Comparison of ENCODE assay signal across 24 cellular contexts in the genomic region with DNA sequence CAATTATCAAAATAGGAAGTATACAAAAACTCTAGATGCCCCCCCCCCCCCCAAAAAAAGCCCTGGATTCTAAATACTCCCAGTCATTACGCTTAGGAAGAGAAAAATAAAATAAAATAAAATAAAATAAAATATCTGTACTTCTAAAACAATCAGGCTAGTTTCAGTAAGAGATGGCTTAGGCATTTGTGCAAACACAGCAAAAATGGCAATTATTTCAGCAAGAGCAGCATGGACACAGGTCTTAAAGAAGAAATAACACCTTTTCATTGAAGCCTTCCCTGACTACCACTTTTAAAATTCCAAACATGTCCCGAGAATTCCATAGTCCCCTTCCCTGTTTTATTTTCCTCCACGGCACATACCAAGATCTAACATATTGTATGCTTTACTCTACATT.
DNase-seq lines count a peak whose midpoint lies in the region; ATAC-seq, FAIRE-seq and TF ChIP-seq lines count a peak whose summit lies in the region.
"Had no signal": no experiment of that assay in that cellular context is flagged by ENCODE, and none has a peak within 500 bp of the region (broad histone marks: within the 10 kb centered on the region; RNA-seq: fewer than 3 reads in every experiment).

No MANE protein-coding gene starts in this region.

- no peak for TF ChIP-seq POLR2A in A549 (IDR thresholded peaks at IDR 0.05; ENCODE audit: low read length)
- TF ChIP-seq POLR2A in K562 (conservative IDR thresholded peaks at IDR 0.05), result no peak

- no peaks in the 10 kb centered on the region for H3K9me1 ChIP-seq in K562 (ENCODE audit: control insufficient read depth, insufficient read depth, low read length)

- no TSS peak for BruUV-seq in K562 (replicated peaks; lab: Mats Ljungman, UMichigan)

- H3K9ac ChIP-seq in K562 (ENCODE audit: insufficient read depth in 1 of 2, low read depth in 2 of 2, low read length in 2 of 2) (no peak overlapping the region), Karpas-422 (ENCODE audit: low read length) (no peak overlapping the region)
- H3K9ac ChIP-seq: BLaER1 treated with 17β-estradiol and CSF1 and Interleukin-3, amounts not matched to agents 10 nM and 100 nM had no signal

- H3K79me2 ChIP-seq in K562 (ENCODE audit: control insufficient read depth, insufficient read depth, low read length) (no peaks in the 10 kb centered on the region), Karpas-422 (ENCODE audit: low read length) (no peaks in the 10 kb centered on the region)

- H3K9me2 ChIP-seq in Karpas-422 (replicated peaks; ENCODE audit: insufficient read depth, low read length), result no peaks in the 10 kb centered on the region

- H3K4me3 ChIP-seq in A549 (no peak overlapping the region), K562 (no peak overlapping the region), Karpas-422 (ENCODE audit: low read length) (no peak overlapping the region)
- H3K4me3 ChIP-seq: BLaER1 treated with 17β-estradiol and CSF1 and Interleukin-3, amounts not matched to agents 10 nM and 100 nM; GM12878 had no signal

- H4K20me1 ChIP-seq in K562 (replicated peaks; ENCODE audit: control insufficient read depth, insufficient read depth, low read length) (no peaks in the 10 kb centered on the region), Karpas-422 (ENCODE audit: insufficient read depth, low read depth, low read length) (no peaks in the 10 kb centered on the region)
- H4K20me1 ChIP-seq: BLaER1 treated with 17β-estradiol and CSF1 and Interleukin-3, amounts not matched to agents 10 nM and 100 nM had no signal

- ATAC-seq in A549 (no peak), K562 (no peak), GM19452 (IDR thresholded peaks at IDR 0.05; ENCODE audit: unreplicated experiment) (no peak)
- ATAC-seq: CD8-positive, alpha-beta T cell; GM12878 had no signal

- POLR2A ChIA-PET in A549 (lab: Yijun Ruan, JAX), result no interaction called here
- POLR2A ChIA-PET in K562 (lab: Yijun Ruan, JAX), result no interaction called here

- H3K9me3 ChIP-seq in A549, result no peaks in the 10 kb centered on the region
- no peaks in the 10 kb centered on the region for H3K9me3 ChIP-seq in K562 (replicated peaks; ENCODE audit: control insufficient read depth, insufficient read depth, low read depth, low read length)
- H3K9me3 ChIP-seq in Karpas-422 (ENCODE audit: low read length), result no peaks in the 10 kb centered on the region; the same call in 1 of the 2 replicates
- H3K9me3 ChIP-seq: BLaER1 treated with 17β-estradiol and CSF1 and Interleukin-3, amounts not matched to agents 10 nM and 100 nM; Caco-2 had no signal

- peak; percentile 26 for DNase-seq in NCI-H748 (lab: John Stamatoyannopoulos, UW; ENCODE audit: unreplicated experiment)
- DNase-seq in NCI-H748 treated with DMSO at 0.1 percent for 48 hours (lab: John Stamatoyannopoulos, UW), result no peak
- no peak for DNase-seq in A549 (ENCODE audit: low read depth in 1 of 2, low spot score in 1 of 2)
- DNase-seq in DMS114 treated with DMSO at 0.1 percent for 48 hours (lab: John Stamatoyannopoulos, UW; ENCODE audit: unreplicated experiment), result peak; percentile 63
- DNase-seq in K562 (ENCODE audit: extremely low read depth in 1 of 4, low spot score in 3 of 4), result no peak
- no peak for DNase-seq in Karpas-422
- DNase-seq: 8988T; AML-193; Caco-2; Calu3; CD4-positive, alpha-beta T cell; CD8-positive, alpha-beta T cell; DMS153; DMS79; DND-41; EL; GDM1 had no signal

- H3K4me2 ChIP-seq in A549 (no peak overlapping the region), K562 (ENCODE audit: insufficient read depth, low read length) (no peak overlapping the region), Karpas-422 (ENCODE audit: low read depth, low read length, poor library complexity, severe bottlenecking) (no peak overlapping the region)
- H3K4me2 ChIP-seq: BLaER1 treated with 17β-estradiol and CSF1 and Interleukin-3, amounts not matched to agents 10 nM and 100 nM had no signal

- TF ChIP-seq CTCF in A549 (IDR thresholded peaks at IDR 0.05) (no peak), K562 (IDR thresholded peaks at IDR 0.05 in 2 of 3, conservative IDR thresholded peaks at IDR 0.05 in 1 of 3; ENCODE audit: insufficient read depth in 2 of 3, low read depth in 1 of 3, low read length in 3 of 3) (no peak)

- in situ Hi-C loops in K562 (cut with MboI), result no loop called here

- 95% methylated on average over 3 of the region's 3 CpGs for WGBS in A549 (ENCODE audit: missing lambda C conversion rate)
- WGBS in K562 (ENCODE audit: insufficient coverage, low coverage, missing lambda C conversion rate), result 9% methylated on average over 3 of the region's 3 CpGs

- H3K27me3 ChIP-seq in K562 (ENCODE audit: control insufficient read depth in 2 of 2, insufficient read depth in 2 of 2, low read length in 2 of 2), result no peaks in the 10 kb centered on the region
- no peaks in the 10 kb centered on the region for H3K27me3 ChIP-seq in Karpas-422 (ENCODE audit: low read length)
- H3K27me3 ChIP-seq: BLaER1 treated with 17β-estradiol and CSF1 and Interleukin-3, amounts not matched to agents 10 nM and 100 nM had no signal

- FAIRE-seq in A549 (lab: Jason Lieb, UNC) (no peak), K562 (lab: Jason Lieb, UNC) (no peak)
- FAIRE-seq: D721Med, GM12878, GM12892, GM18507 had no signal

- CTCF ChIA-PET in A549 (lab: Yijun Ruan, JAX) (no interaction called here), K562 (lab: Yijun Ruan, JAX; ENCODE audit: low intra/inter-chr PET ratio) (no interaction called here)

- intact Hi-C loops in K562 (cut with micrococcal nuclease), result no loop called here

- H3K27ac ChIP-seq in A549 (no peak overlapping the region), K562 (ENCODE audit: extremely low read depth, low read depth, low read length) (no peak overlapping the region), Karpas-422 (ENCODE audit: low read length) (no peak overlapping the region)
- H3K27ac ChIP-seq: BLaER1 treated with 17β-estradiol and CSF1 and Interleukin-3, amounts not matched to agents 10 nM and 100 nM; C4-2B had no signal

- no peaks in the 10 kb centered on the region for H3K36me3 ChIP-seq in K562 (ENCODE audit: control insufficient read depth, insufficient read depth, low read length)
- no peaks in the 10 kb centered on the region for H3K36me3 ChIP-seq in Karpas-422 (ENCODE audit: insufficient read depth, low read length)

- no peak for TF ChIP-seq RAD21 in A549 (conservative IDR thresholded peaks at IDR 0.05 in 1 of 2, IDR thresholded peaks at IDR 0.05 in 1 of 2)
- TF ChIP-seq RAD21 in K562 (CRISPR knock-in tag; conservative IDR thresholded peaks at IDR 0.05 in 1 of 2, IDR thresholded peaks at IDR 0.05 in 1 of 2), result no peak

- TF ChIP-seq EP300 in A549 (IDR thresholded peaks at IDR 0.05) (no peak), K562 (IDR thresholded peaks at IDR 0.05; ENCODE audit: low read length) (no peak)

- H2AFZ ChIP-seq in K562 (ENCODE audit: low read depth, low read length), result no peak overlapping the region
- no peak overlapping the region for H2AFZ ChIP-seq in Karpas-422 (ENCODE audit: low read length)

- no peaks in the 10 kb centered on the region for H3K4me1 ChIP-seq in A549
- no peaks in the 10 kb centered on the region for H3K4me1 ChIP-seq in K562 (replicated peaks in 1 of 2; ENCODE audit: control insufficient read depth in 2 of 2, insufficient read depth in 2 of 2, low read length in 2 of 2)
- H3K4me1 ChIP-seq in Karpas-422 (ENCODE audit: low read length), result no peaks in the 10 kb centered on the region
- H3K4me1 ChIP-seq: Caco-2 had no signal

TF ChIP-seq in A549, 52 proteins besides CTCF, POLR2A, EP300 and RAD21:
- no peak for TF ChIP-seq HMGXB4 (CRISPR knock-in tag; IDR thresholded peaks at IDR 0.05; ENCODE audit: borderline replicate concordance)
- TF ChIP-seq CHD2 (IDR thresholded peaks at IDR 0.05; ENCODE audit: low read length, partially characterized antibody), result no peak
- TF ChIP-seq TP53 (CRISPR knock-in tag; IDR thresholded peaks at IDR 0.05), result no peak
- TF ChIP-seq MAFK (IDR thresholded peaks at IDR 0.05; ENCODE audit: partially characterized antibody), result peak; percentile 69

TF ChIP-seq in K562, 482 proteins besides CTCF, POLR2A, EP300 and RAD21 (continues in another document):
- no peak for TF ChIP-seq ETV6 (IDR thresholded peaks at IDR 0.05; ENCODE audit: borderline replicate concordance in 1 of 2, low read depth in 2 of 2, low read length in 1 of 2)
- TF ChIP-seq ETV6 (CRISPR knock-in tag; IDR thresholded peaks at IDR 0.05; ENCODE audit: borderline replicate concordance), result no peak
- TF ChIP-seq, protein P1, sequence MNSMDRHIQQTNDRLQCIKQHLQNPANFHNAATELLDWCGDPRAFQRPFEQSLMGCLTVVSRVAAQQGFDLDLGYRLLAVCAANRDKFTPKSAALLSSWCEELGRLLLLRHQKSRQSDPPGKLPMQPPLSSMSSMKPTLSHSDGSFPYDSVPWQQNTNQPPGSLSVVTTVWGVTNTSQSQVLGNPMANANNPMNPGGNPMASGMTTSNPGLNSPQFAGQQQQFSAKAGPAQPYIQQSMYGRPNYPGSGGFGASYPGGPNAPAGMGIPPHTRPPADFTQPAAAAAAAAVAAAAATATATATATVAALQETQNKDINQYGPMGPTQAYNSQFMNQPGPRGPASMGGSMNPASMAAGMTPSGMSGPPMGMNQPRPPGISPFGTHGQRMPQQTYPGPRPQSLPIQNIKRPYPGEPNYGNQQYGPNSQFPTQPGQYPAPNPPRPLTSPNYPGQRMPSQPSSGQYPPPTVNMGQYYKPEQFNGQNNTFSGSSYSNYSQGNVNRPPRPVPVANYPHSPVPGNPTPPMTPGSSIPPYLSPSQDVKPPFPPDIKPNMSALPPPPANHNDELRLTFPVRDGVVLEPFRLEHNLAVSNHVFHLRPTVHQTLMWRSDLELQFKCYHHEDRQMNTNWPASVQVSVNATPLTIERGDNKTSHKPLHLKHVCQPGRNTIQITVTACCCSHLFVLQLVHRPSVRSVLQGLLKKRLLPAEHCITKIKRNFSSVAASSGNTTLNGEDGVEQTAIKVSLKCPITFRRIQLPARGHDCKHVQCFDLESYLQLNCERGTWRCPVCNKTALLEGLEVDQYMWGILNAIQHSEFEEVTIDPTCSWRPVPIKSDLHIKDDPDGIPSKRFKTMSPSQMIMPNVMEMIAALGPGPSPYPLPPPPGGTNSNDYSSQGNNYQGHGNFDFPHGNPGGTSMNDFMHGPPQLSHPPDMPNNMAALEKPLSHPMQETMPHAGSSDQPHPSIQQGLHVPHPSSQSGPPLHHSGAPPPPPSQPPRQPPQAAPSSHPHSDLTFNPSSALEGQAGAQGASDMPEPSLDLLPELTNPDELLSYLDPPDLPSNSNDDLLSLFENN (IDR thresholded peaks at IDR 0.05; ENCODE audit: low read depth in 2 of 2, low read length in 2 of 2), result no peak
- TF ChIP-seq C11orf30 (IDR thresholded peaks at IDR 0.05; ENCODE audit: low read depth), result peak; percentile 27; the same call in 1 of the 2 replicates
- TF ChIP-seq, protein P2, sequence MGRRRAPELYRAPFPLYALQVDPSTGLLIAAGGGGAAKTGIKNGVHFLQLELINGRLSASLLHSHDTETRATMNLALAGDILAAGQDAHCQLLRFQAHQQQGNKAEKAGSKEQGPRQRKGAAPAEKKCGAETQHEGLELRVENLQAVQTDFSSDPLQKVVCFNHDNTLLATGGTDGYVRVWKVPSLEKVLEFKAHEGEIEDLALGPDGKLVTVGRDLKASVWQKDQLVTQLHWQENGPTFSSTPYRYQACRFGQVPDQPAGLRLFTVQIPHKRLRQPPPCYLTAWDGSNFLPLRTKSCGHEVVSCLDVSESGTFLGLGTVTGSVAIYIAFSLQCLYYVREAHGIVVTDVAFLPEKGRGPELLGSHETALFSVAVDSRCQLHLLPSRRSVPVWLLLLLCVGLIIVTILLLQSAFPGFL (CRISPR knock-in tag; IDR thresholded peaks at IDR 0.05), result no peak

Comparison
In these comparisons a context has a peak if more than half of its experiments do, and no peak if none do; other contexts are left out.
1. DNase-seq: peak in NCI-H748 (single experiment) and DMS114 treated with DMSO at 0.1 percent for 48 hours (single experiment); none in NCI-H748 treated with DMSO at 0.1 percent for 48 hours (single experiment), A549 (0 of 2), K562 (0 of 4) and Karpas-422 (single experiment).